8 cellular contexts compared by ENCODE assay signal in the genomic region with DNA sequence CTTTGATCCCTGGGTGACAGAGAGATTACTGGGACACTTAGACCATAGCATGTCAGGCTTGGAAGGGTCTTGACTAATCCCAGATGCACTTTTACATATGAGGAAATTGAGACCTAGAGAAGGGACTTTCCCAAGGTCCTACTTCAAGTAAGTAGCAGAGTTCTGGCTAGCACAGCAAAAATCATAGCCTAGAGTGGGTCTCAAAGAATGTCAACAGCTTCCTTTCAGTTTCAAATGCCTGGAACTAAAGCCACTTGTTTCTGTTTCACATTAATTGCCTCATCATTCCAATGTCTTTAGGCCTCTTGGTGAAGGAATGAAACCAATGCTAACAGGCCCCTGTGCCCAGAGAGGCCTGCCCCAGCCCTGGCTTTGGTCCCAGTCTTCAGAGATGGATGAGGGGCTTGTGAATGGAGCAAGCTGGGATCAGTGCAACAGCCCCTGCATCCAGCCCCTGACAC. TPM values are rescaled to one million over a fixed set of nuclear protein-coding genes. Genes with fewer than 3 reads are reported as not detected.
DNase-seq lines count a peak whose midpoint lies in the region; ATAC-seq and TF ChIP-seq lines count a peak whose summit lies in the region.

No MANE protein-coding gene starts in this region.

- TF ChIP-seq POLR2A in upper lobe of left lung (IDR thresholded peaks at IDR 0.05), result peak in 1 of 4 donors; percentile 13

- no peak for TF ChIP-seq CTCF in heart right ventricle (IDR thresholded peaks at IDR 0.05)
- TF ChIP-seq CTCF in fibroblast of villous mesenchyme (IDR thresholded peaks at IDR 0.05; ENCODE audit: insufficient read depth, low read depth, low read length), result no peak
- TF ChIP-seq CTCF in upper lobe of left lung (IDR thresholded peaks at IDR 0.05), result no peak

- DNase-seq in heart right ventricle, result no peak
- DNase-seq in cardiac septum (ENCODE audit: low spot score), result no peak
- peak; percentile 75 to 79 for DNase-seq in SJCRH30
- DNase-seq in fibroblast of villous mesenchyme (ENCODE audit: low read depth), result peak; percentile 84
- peak in 1 of 2 donors; percentile 35 for DNase-seq in upper lobe of left lung
- no peak for DNase-seq in iPS-NIHi7 (ENCODE audit: extremely low spot score)
- no peak for DNase-seq in activated effector memory CD4-positive, alpha-beta T cell treated with anti-CD3 and anti-CD28 coated beads, Interleukin-2, amount 50 U/mL, for 16 hours

- H3K36me3 ChIP-seq in heart right ventricle (no peaks in the 10 kb centered on the region), SJCRH30 (no peaks in the 10 kb centered on the region), upper lobe of left lung (no peaks in the 10 kb centered on the region)

- H3K4me1 ChIP-seq in heart right ventricle (peaks cover 15 to 62% (median 47%) of the 10 kb centered on the region in 9 donors), SJCRH30 (peaks cover 26% of the 10 kb centered on the region), upper lobe of left lung (peaks cover 29 to 42% (median 29%) of the 10 kb centered on the region in 4 donors)

- peaks cover 0 to 13% (median 0%) of the 10 kb centered on the region in 11 donors for H3K9me3 ChIP-seq in heart right ventricle
- peaks cover 5% of the 10 kb centered on the region for H3K9me3 ChIP-seq in SJCRH30 (replicated peaks)
- H3K9me3 ChIP-seq in upper lobe of left lung, result no peaks in the 10 kb centered on the region

- intact Hi-C loops in heart right ventricle (cut with DNase I), result no loop called here
- intact Hi-C loops in cardiac septum (cut with DNase I), result no loop called here

- no peak overlapping the region for H3K4me3 ChIP-seq in heart right ventricle
- H3K4me3 ChIP-seq in SJCRH30, result peak overlapping the region; percentile 34
- H3K4me3 ChIP-seq in fibroblast of villous mesenchyme (ENCODE audit: low read depth, low read length), result no peak overlapping the region
- no peak overlapping the region for H3K4me3 ChIP-seq in upper lobe of left lung

- ATAC-seq in heart right ventricle, result no peak
- peak; percentile 29 to 52 for ATAC-seq in upper lobe of left lung (ENCODE audit: low FRiP score in 2 of 2)
- ATAC-seq in HG02642 (IDR thresholded peaks at IDR 0.05; ENCODE audit: poor library complexity, unreplicated experiment), result no peak

- no peaks in the 10 kb centered on the region for H3K27me3 ChIP-seq in heart right ventricle
- no peaks in the 10 kb centered on the region for H3K27me3 ChIP-seq in SJCRH30
- H3K27me3 ChIP-seq in upper lobe of left lung, result no peaks in the 10 kb centered on the region

- H3K27ac ChIP-seq in heart right ventricle, result peak overlapping the region in 9 of 10 donors; percentile 19 to 90 (median 83)
- peak overlapping the region; percentile 60 for H3K27ac ChIP-seq in SJCRH30
- H3K27ac ChIP-seq in upper lobe of left lung, result peak overlapping the region; percentile 61 to 80 (median 74)

- peak in 1 of 4 donors; percentile 74 for TF ChIP-seq EP300 in upper lobe of left lung (IDR thresholded peaks at IDR 0.05)

RNA-seq across cellular contexts. Expression of gene ATF3, which starts 26.6 kb away (rescaled TPM):
- total RNA-seq in heart right ventricle (100 to 1,000 TPM in 1 of 10 donors, 10 to 100 TPM in 8, 1 to 10 TPM in 1; 8.4 to 684 (median 25.9) TPM), cardiac septum (16.2 TPM), fibroblast of villous mesenchyme (12.9 and 20.3 TPM in 2 replicates), upper lobe of left lung (10 to 100 TPM in 5 of 6 donors, 1 to 10 TPM in 1; 7.3 to 69.3 (median 21.2) TPM)
- polyA plus RNA-seq in heart right ventricle, result 10 to 100 TPM; 16.9 to 40.0 TPM
- total RNA-seq in SJCRH30 (2014; rRNA removed; shearing (Covaris generic)), result 30.6 and 33.8 TPM in 2 replicates

Comparison
In these comparisons a context has a peak if more than half of its experiments do, and no peak if none do; other contexts are left out.
1. ATAC-seq: peak in upper lobe of left lung (2 of 2); none in heart right ventricle (0 of 8) and HG02642 (single experiment).
2. DNase-seq: peak in SJCRH30 (2 of 2) and fibroblast of villous mesenchyme (single experiment); none in heart right ventricle (0 of 2), cardiac septum (single experiment), iPS-NIHi7 (single experiment) and activated effector memory CD4-positive, alpha-beta T cell treated with anti-CD3 and anti-CD28 coated beads, Interleukin-2, amount 50 U/mL, for 16 hours (single experiment).
3. Peak in every context shown above with its lines, with median percentiles within 50 percentile points of each other: H3K27ac ChIP-seq.